In genomic region chr14:24160850-24161804, GRCh38 we compare ENCODE assay signal across 8 cellular contexts. TPM values are rescaled to one million over a fixed set of nuclear protein-coding genes. Genes with fewer than 3 reads are reported as not detected.
DNase-seq lines count a peak whose midpoint lies in the region; ATAC-seq and TF ChIP-seq lines count a peak whose summit lies in the region.

TSS of gene IRF9 (plus strand) at chr14:24161265. CDS start at chr14:24162145, 880 bp downstream.

- no peaks in the 10 kb centered on the region for H3K36me3 ChIP-seq in parathyroid adenoma (ENCODE audit: control insufficient read depth, insufficient read depth, low read length)
- peaks cover 10 to 80% (median 53%) of the 10 kb centered on the region in 3 donors for H3K36me3 ChIP-seq in tibial nerve

- H3K27ac ChIP-seq in parathyroid adenoma (peak within 1 kb of the TSS; percentile 83), tibial nerve (peak within 1 kb of the TSS; percentile 94 to 99 (median 97))

- intact Hi-C loops in Right ventricle myocardium superior (cut with DNase I), result no loop called here

- TF ChIP-seq CTCF in GM12874 (IDR thresholded peaks at IDR 0.05; ENCODE audit: insufficient read depth, low read depth, low read length) (peak; percentile 88), parathyroid adenoma (IDR thresholded peaks at IDR 0.05) (peak; percentile 99), tibial nerve (IDR thresholded peaks at IDR 0.05) (peak; percentile 91 to 98 (median 97))

- peak; percentile 93 to 98 (median 97) for DNase-seq in NCI-H1417 (lab: John Stamatoyannopoulos, UW)
- DNase-seq in SW 1271 (lab: John Stamatoyannopoulos, UW), result peak; percentile 75 to 95
- DNase-seq in activated naive CD8-positive, alpha-beta T cell treated with anti-CD3 and anti-CD28 coated beads, Interleukin-2, amount 50 U/mL, for 16 hours (ENCODE audit: low read depth, low spot score), result peak; percentile 95
- DNase-seq in Right ventricle myocardium superior, result peak; percentile 97
- peak; percentile 98 to 100 for DNase-seq in tibial nerve (ENCODE audit: low spot score in 2 of 2)

- 0 to 1% methylated on average over 12 of the region's 12 CpGs for WGBS in tibial nerve, 2 donors

- peak; percentile 96 for TF ChIP-seq EP300 in tibial nerve (IDR thresholded peaks at IDR 0.05)

- no peaks in the 10 kb centered on the region for H3K9me3 ChIP-seq in parathyroid adenoma (ENCODE audit: control insufficient read depth, low read length)
- H3K9me3 ChIP-seq in tibial nerve, result no peaks in the 10 kb centered on the region

- peak within 1 kb of the TSS; percentile 43 for H2AFZ ChIP-seq in parathyroid adenoma

- peaks cover 5% of the 10 kb centered on the region for H3K79me2 ChIP-seq in parathyroid adenoma

- peak; percentile 28 to 71 for TF ChIP-seq POLR2A in tibial nerve (IDR thresholded peaks at IDR 0.05)

- ATAC-seq in HG02763 (IDR thresholded peaks at IDR 0.05; ENCODE audit: unreplicated experiment), result peak; percentile 79
- peak; percentile 95 for ATAC-seq in Right ventricle myocardium superior (ENCODE audit: poor library complexity)

- H3K4me2 ChIP-seq in parathyroid adenoma (ENCODE audit: low read length), result peak within 1 kb of the TSS; percentile 67

- H3K9ac ChIP-seq in parathyroid adenoma, result no peak within 1 kb of the TSS

- peaks cover 6% of the 10 kb centered on the region for H3K4me1 ChIP-seq in parathyroid adenoma
- H3K4me1 ChIP-seq in tibial nerve, result peaks cover 0 to 46% (median 19%) of the 10 kb centered on the region in 4 donors

- H3K27me3 ChIP-seq in parathyroid adenoma (ENCODE audit: control insufficient read depth, insufficient read depth, low read length) (no peaks in the 10 kb centered on the region), tibial nerve (no peaks in the 10 kb centered on the region)

- H3K4me3 ChIP-seq in parathyroid adenoma (ENCODE audit: low read depth, low read length) (peak within 1 kb of the TSS; percentile 69), tibial nerve (peak within 1 kb of the TSS; percentile 61 to 91 (median 88))

RNA-seq across cellular contexts. Expression of gene IRF9, which starts in this region (rescaled TPM):
- total RNA-seq in Right ventricle myocardium superior, result 24.0 TPM
- 100 to 1,000 TPM in 1 of 4 donors, 10 to 100 TPM in 3; 55.7 to 106 (median 65.8) TPM for total RNA-seq in tibial nerve

Comparison
In these comparisons a context has a peak if more than half of its experiments do, and no peak if none do; other contexts are left out.
1. Peak in every context shown above with its lines: DNase-seq, ATAC-seq, H3K4me3 ChIP-seq and H3K27ac ChIP-seq.